Comparison of ENCODE assay signal across 19 cellular contexts in the genomic region with DNA sequence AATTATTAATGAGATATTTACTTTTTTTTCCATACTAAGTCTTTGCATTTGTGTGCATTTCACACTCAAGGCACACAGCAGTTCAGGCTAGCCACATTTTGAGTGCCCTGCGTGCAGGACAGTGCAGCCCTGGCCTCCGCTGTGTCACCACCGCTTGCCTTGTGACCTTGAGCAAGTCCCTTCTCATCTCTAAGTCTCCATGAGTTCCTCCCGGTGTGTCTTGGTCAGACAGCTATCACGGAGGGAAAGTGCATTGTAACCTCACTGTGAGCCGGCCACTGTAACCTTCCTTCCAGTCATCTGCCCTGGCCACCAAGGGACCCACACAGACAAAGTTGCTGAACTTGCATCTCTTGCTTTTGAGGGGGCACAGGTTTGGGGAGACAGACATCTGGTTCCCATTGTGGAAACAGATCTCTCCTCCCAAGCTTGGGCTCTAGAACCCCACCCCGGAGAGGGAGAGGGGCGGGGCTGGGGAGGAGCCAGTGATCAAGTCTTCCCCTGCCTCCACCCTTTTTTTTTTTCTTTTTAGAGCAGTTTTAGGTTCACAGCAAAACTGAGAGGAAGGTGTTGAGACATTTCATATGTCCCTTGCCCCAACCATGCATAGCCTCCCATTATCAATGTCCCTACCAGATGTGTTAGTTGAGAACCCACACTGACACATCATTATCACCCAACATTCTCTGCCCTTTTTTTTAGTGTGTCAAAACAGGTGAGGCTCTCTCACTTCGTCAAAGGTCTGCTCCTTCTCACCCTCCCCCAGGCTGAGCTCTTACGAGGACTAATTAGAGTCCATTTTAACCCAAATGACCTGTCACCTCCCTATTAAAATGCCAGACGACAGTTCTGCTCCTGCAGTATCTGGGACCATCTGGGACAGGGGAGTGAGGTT.
A peak's percentile ranks its signal among the peaks of the same experiment; 100 is the strongest.
DNase-seq lines count a peak whose midpoint lies in the region; ATAC-seq, FAIRE-seq and TF ChIP-seq lines count a peak whose summit lies in the region.
"Had no signal": no experiment of that assay in that cellular context is flagged by ENCODE, and none has a peak within 500 bp of the region (broad histone marks: within the 10 kb centered on the region; RNA-seq: fewer than 3 reads in every experiment).

No MANE protein-coding gene starts in this region.

- no peak for FAIRE-seq in astrocyte (lab: Jason Lieb, UNC)
- FAIRE-seq: GM19239, RCC 7860 had no signal

- H3K36me3 ChIP-seq in astrocyte (ENCODE audit: insufficient read depth, low read length): no peaks in the 10 kb centered on the region
- no peaks in the 10 kb centered on the region for H3K36me3 ChIP-seq in esophagus squamous epithelium
- H3K36me3 ChIP-seq: HAP-1 had no signal

- H3K4me3 ChIP-seq in astrocyte (ENCODE audit: insufficient read depth, low read depth, low read length) (no peak overlapping the region), esophagus squamous epithelium (no peak overlapping the region)
- H3K4me3 ChIP-seq: HAP-1 had no signal

- H3K79me2 ChIP-seq in astrocyte (ENCODE audit: insufficient read depth, low read length): no peaks in the 10 kb centered on the region

- no peaks in the 10 kb centered on the region for H3K4me1 ChIP-seq in astrocyte (ENCODE audit: insufficient read depth, low read length)
- no peaks in the 10 kb centered on the region for H3K4me1 ChIP-seq in esophagus squamous epithelium
- H3K4me1 ChIP-seq: HAP-1 had no signal

- H4K20me1 ChIP-seq in astrocyte (ENCODE audit: insufficient read depth, low read length): no peaks in the 10 kb centered on the region

- H3K9me3 ChIP-seq in astrocyte (ENCODE audit: insufficient read depth, low read depth, low read length) (no peaks in the 10 kb centered on the region), esophagus squamous epithelium (no peaks in the 10 kb centered on the region)
- H3K9me3 ChIP-seq: HAP-1 had no signal

- no peak overlapping the region for H3K4me2 ChIP-seq in astrocyte (ENCODE audit: low read length)

- H3K4me3 Mint-ChIP-seq in astrocyte (ENCODE audit: unreplicated experiment) (no peak overlapping the region), nephron (no peak overlapping the region)
- H3K4me3 Mint-ChIP-seq: IgD-negative memory B cell had no signal

- H3K27me3 ChIP-seq in astrocyte (ENCODE audit: insufficient read depth, low read length) (no peaks in the 10 kb centered on the region), esophagus squamous epithelium (no peaks in the 10 kb centered on the region)

- DNase-seq in cardiac septum (ENCODE audit: low spot score): peak; percentile 43
- DNase-seq in Right ventricle myocardium superior: no peak
- DNase-seq in astrocyte (ENCODE audit: low read depth): no peak
- no peak for DNase-seq in esophagus squamous epithelium (lab: John Stamatoyannopoulos, UW)
- no peak for DNase-seq in A172 (ENCODE audit: low spot score)
- DNase-seq: DMS 273 treated with DMSO at 0.1 percent for 48 hours, NCI-H1105 treated with DMSO at 0.1 percent for 48 hours, NCI-H187, NCI-H446, NCI-H69, SHP77 treated with DMSO at 0.1 percent for 48 hours had no signal

- TF ChIP-seq CTCF in astrocyte (IDR thresholded peaks at IDR 0.05; ENCODE audit: insufficient read depth, low read depth, low read length) (no peak), nephron (IDR thresholded peaks at IDR 0.05; ENCODE audit: unreplicated experiment in 3 of 3) (no peak), esophagus squamous epithelium (IDR thresholded peaks at IDR 0.05) (no peak)

- WGBS in esophagus squamous epithelium, 2 donors: 69 to 82% methylated on average over 9 to 10 of the region's 11 CpGs

- H3K4me1 Mint-ChIP-seq in astrocyte (ENCODE audit: low read depth, unreplicated experiment) (no peaks in the 10 kb centered on the region), nephron (peaks cover 13% of the 10 kb centered on the region)
- H3K4me1 Mint-ChIP-seq: IgD-negative memory B cell had no signal

- H3K27ac Mint-ChIP-seq in astrocyte (ENCODE audit: unreplicated experiment) (peak overlapping the region; percentile 55), nephron (peak overlapping the region; percentile 16 to 65 (median 39))
- H3K27ac Mint-ChIP-seq: IgD-negative memory B cell had no signal

- H3K27ac ChIP-seq in astrocyte (ENCODE audit: low read depth, low read length) (no peak overlapping the region), esophagus squamous epithelium (no peak overlapping the region)
- H3K27ac ChIP-seq: 22Rv1 had no signal

- intact Hi-C loops in cardiac septum (cut with DNase I) (no loop called here), Right ventricle myocardium superior (cut with DNase I) (no loop called here), esophagus squamous epithelium (cut with DNase I) (no loop called here)

- TF ChIP-seq POLR2A in esophagus squamous epithelium (IDR thresholded peaks at IDR 0.05): no peak

- no peak overlapping the region for H2AFZ ChIP-seq in astrocyte (ENCODE audit: low read depth, low read length)

- H3K27me3 Mint-ChIP-seq in astrocyte (ENCODE audit: low read depth, unreplicated experiment) (peaks cover 3% of the 10 kb centered on the region), nephron (ENCODE audit: low read depth) (peaks cover 4% of the 10 kb centered on the region)

- ATAC-seq in Right ventricle myocardium superior (ENCODE audit: poor library complexity): no peak
- ATAC-seq in activated CD4-positive, CD25-positive, alpha-beta regulatory T cell treated with anti-CD3 and anti-CD28 coated beads, Interleukin-2, amount 50 U/mL, for 24 hours: no peak
- ATAC-seq in GM18861 (IDR thresholded peaks at IDR 0.05; ENCODE audit: unreplicated experiment): no peak

- H3K9ac ChIP-seq in astrocyte (ENCODE audit: low read length): no peak overlapping the region

- H3K36me3 Mint-ChIP-seq in astrocyte (ENCODE audit: low read depth, unreplicated experiment): no peaks in the 10 kb centered on the region
- H3K36me3 Mint-ChIP-seq in nephron (ENCODE audit: low read depth): peaks cover 23% of the 10 kb centered on the region

- peaks cover 15% of the 10 kb centered on the region for H3K9me3 Mint-ChIP-seq in astrocyte (ENCODE audit: unreplicated experiment)
- H3K9me3 Mint-ChIP-seq in nephron: peaks cover 19% of the 10 kb centered on the region
